Comparison of ENCODE assay signal across 9 cellular contexts in the genomic region with DNA sequence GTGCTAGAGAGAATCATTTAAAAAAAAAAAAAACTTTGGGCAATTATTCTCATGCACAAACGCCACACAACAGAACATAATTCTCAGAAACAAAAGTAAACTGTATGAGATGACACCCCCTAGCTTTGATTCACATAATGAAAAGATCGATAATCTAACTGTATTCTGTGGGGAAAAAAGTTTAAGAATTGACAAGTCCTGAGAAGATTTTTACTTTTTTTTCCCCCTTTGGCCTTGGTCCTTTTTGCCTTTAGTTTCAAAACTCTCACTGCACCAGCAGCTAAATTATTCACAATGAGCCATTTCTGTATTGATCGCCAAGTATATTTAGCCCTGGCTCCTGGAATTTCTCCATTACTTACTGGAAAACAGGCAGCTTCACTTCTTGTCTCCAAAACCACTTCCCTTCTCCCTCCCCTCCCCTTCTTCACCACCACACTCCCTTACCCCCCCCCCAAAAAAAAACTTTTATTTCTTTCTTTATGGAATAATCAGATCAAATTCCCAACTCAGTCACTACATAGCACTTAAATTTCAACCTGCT. TPM values are rescaled to one million over a fixed set of nuclear protein-coding genes. Genes with fewer than 3 reads are reported as not detected.
DNase-seq lines count a peak whose midpoint lies in the region; ATAC-seq and TF ChIP-seq lines count a peak whose summit lies in the region.
"Had no signal": no experiment of that assay in that cellular context is flagged by ENCODE, and none has a peak within 500 bp of the region (broad histone marks: within the 10 kb centered on the region; RNA-seq: fewer than 3 reads in every experiment).

No MANE protein-coding gene starts in this region.

- H3K27me3 Mint-ChIP-seq in memory B cell: peaks cover 2% of the 10 kb centered on the region

- ATAC-seq in heart left ventricle (no peak), Right ventricle myocardium inferior (no peak), memory B cell (ENCODE audit: low read depth) (no peak), upper lobe of left lung (ENCODE audit: low FRiP score in 2 of 2) (no peak), GM21529 (IDR thresholded peaks at IDR 0.05; ENCODE audit: unreplicated experiment) (no peak), GM18498 (IDR thresholded peaks at IDR 0.05; ENCODE audit: unreplicated experiment) (no peak)

- 41 to 50% (median 43%) methylated on average over 3 of the region's 3 CpGs for WGBS in heart left ventricle, 4 donors
- 26 to 37% methylated on average over 3 of the region's 3 CpGs for WGBS in upper lobe of left lung, 2 donors

- no peaks in the 10 kb centered on the region for H3K36me3 Mint-ChIP-seq in memory B cell

- H3K9me3 Mint-ChIP-seq in memory B cell: no peaks in the 10 kb centered on the region

- TF ChIP-seq CTCF in heart left ventricle (IDR thresholded peaks at IDR 0.05) (peak in 3 of 12 donors; percentile 25 to 26 (median 25)), upper lobe of left lung (IDR thresholded peaks at IDR 0.05) (no peak)

- H3K27ac Mint-ChIP-seq in memory B cell: no peak overlapping the region

- H3K4me1 ChIP-seq in heart left ventricle (peaks cover 0 to 36% (median 7%) of the 10 kb centered on the region in 12 donors), upper lobe of left lung (peaks cover 8 to 21% (median 16%) of the 10 kb centered on the region in 4 donors)

- no peak for DNase-seq in heart left ventricle
- DNase-seq in Right ventricle myocardium inferior (ENCODE audit: missing footprints): no peak
- DNase-seq in astrocyte of the hippocampus (ENCODE audit: low read depth, low spot score): peak; percentile 23
- DNase-seq in memory B cell (ENCODE audit: low spot score in 2 of 2): no peak
- DNase-seq in upper lobe of left lung: no peak
- DNase-seq in islet precursor cell: no peak
- DNase-seq: GDM1 had no signal

- intact Hi-C loops in heart left ventricle (cut with DNase I): no loop called here
- intact Hi-C loops in Right ventricle myocardium inferior (cut with DNase I): no loop called here

- H3K4me3 ChIP-seq in heart left ventricle (peak overlapping the region in 11 of 12 donors; percentile 3 to 95 (median 84)), upper lobe of left lung (peak overlapping the region in 3 of 4 donors; percentile 77 to 97 (median 92))

- peaks cover 18% of the 10 kb centered on the region for H3K4me1 Mint-ChIP-seq in memory B cell

- peak overlapping the region in 10 of 12 donors; percentile 62 to 96 (median 78) for H3K27ac ChIP-seq in heart left ventricle
- H3K27ac ChIP-seq in upper lobe of left lung: peak overlapping the region in 3 of 4 donors; percentile 66 to 93 (median 85)

- H3K36me3 ChIP-seq in heart left ventricle (peaks cover 0 to 3% (median 0%) of the 10 kb centered on the region in 9 donors), upper lobe of left lung (no peaks in the 10 kb centered on the region)

- no peak for TF ChIP-seq POLR2A in heart left ventricle (IDR thresholded peaks at IDR 0.05)
- TF ChIP-seq POLR2A in upper lobe of left lung (IDR thresholded peaks at IDR 0.05): no peak

- H3K27me3 ChIP-seq in heart left ventricle (no peaks in the 10 kb centered on the region), upper lobe of left lung (no peaks in the 10 kb centered on the region)

- TF ChIP-seq EP300 in upper lobe of left lung (IDR thresholded peaks at IDR 0.05): no peak

- H3K9me3 ChIP-seq in heart left ventricle (no peaks in the 10 kb centered on the region), upper lobe of left lung (no peaks in the 10 kb centered on the region)

- peak overlapping the region; percentile 78 for H3K4me3 Mint-ChIP-seq in memory B cell

RNA-seq across cellular contexts. Expression of a gene that starts 2.0 kb away (rescaled TPM):
- total RNA-seq in heart left ventricle (1 to 10 TPM; 4.9 to 8.0 (median 6.2) TPM), Right ventricle myocardium inferior (4.7 TPM), upper lobe of left lung (10 to 100 TPM; 10.4 to 35.7 (median 13.5) TPM)
- 1 to 10 TPM in 1 of 2 donors, under 1 TPM in 1; 0.84 to 1.3 TPM for polyA plus RNA-seq in heart left ventricle
